In genomic region chr5:158384535-158385421, GRCh38 we compare ENCODE assay signal across 9 cellular contexts.
DNase-seq lines count a peak whose midpoint lies in the region; ATAC-seq, FAIRE-seq and TF ChIP-seq lines count a peak whose summit lies in the region.
"Had no signal": no experiment of that assay in that cellular context is flagged by ENCODE, and none has a peak within 500 bp of the region (broad histone marks: within the 10 kb centered on the region; RNA-seq: fewer than 3 reads in every experiment).

No MANE protein-coding gene starts in this region.

- in situ Hi-C loops in GM12878 (cut with MboI) = no loop called here

- no peak overlapping the region for H3K4me2 ChIP-seq in GM12878 (ENCODE audit: control insufficient read depth, insufficient read depth)

- SMC1A ChIA-PET in GM12878 (lab: Charles Lee; ENCODE audit: uncharacterized antibody, unreplicated experiment) = no interaction called here

- no peak for FAIRE-seq in GM12878 (lab: Jason Lieb, UNC)

- DNase-seq in BJ (ENCODE audit: low read depth) = peak; percentile 83
- DNase-seq in HS-5 (ENCODE audit: low read depth) = peak; percentile 99
- no peak for DNase-seq in GM12878 (ENCODE audit: low read depth, low spot score)
- peak; percentile 82 for DNase-seq in myocyte (ENCODE audit: low read depth)
- no peak for DNase-seq in activated effector memory CD4-positive, alpha-beta T cell treated with Interleukin-2 at 50 U/mL for 16 hours
- DNase-seq in vagina (ENCODE audit: extremely low spot score in 2 of 2) = no peak
- DNase-seq: NCI-H82 had no signal

- H3K79me2 ChIP-seq in GM12878 (ENCODE audit: control insufficient read depth, insufficient read depth, low read length) = no peaks in the 10 kb centered on the region

- no TSS peak for BruUV-seq in GM12878 (replicated peaks; lab: Mats Ljungman, UMichigan)

- no peak overlapping the region for H3K4me3 ChIP-seq in BJ (ENCODE audit: low read depth, low read length)
- no peak overlapping the region for H3K4me3 ChIP-seq in GM12878
- H3K4me3 ChIP-seq in vagina = no peak overlapping the region

- H3K9ac ChIP-seq in GM12878 (ENCODE audit: control insufficient read depth, insufficient read depth, low read length) = no peak overlapping the region

- H2AFZ ChIP-seq in GM12878 (ENCODE audit: control insufficient read depth, low read depth, low read length) = no peak overlapping the region

- H3K9me3 ChIP-seq in GM12878 (replicated peaks; ENCODE audit: control insufficient read depth, insufficient read depth, low read length) = peaks cover 5% of the 10 kb centered on the region; the same call in 1 of the 3 replicates
- H3K9me3 ChIP-seq in vagina = no peaks in the 10 kb centered on the region

- TF ChIP-seq CTCF in BJ (IDR thresholded peaks at IDR 0.05; ENCODE audit: insufficient read depth, low read depth, low read length) = no peak
- TF ChIP-seq CTCF in GM12878 (IDR thresholded peaks at IDR 0.05 in 2 of 3, conservative IDR thresholded peaks at IDR 0.05 in 1 of 3; ENCODE audit: control insufficient read depth in 2 of 3, extremely low read depth in 1 of 3, insufficient read depth in 1 of 3, low read depth in 3 of 3, low read length in 3 of 3) = no peak
- no peak for TF ChIP-seq CTCF in vagina (IDR thresholded peaks at IDR 0.05)

- TF ChIP-seq POLR2A in GM12878 (IDR thresholded peaks at IDR 0.05; ENCODE audit: low read depth, low read length) (no peak), vagina (IDR thresholded peaks at IDR 0.05) (no peak)

- H3K27me3 ChIP-seq in BJ (ENCODE audit: control insufficient read depth, insufficient read depth, low read length) (no peaks in the 10 kb centered on the region), GM12878 (replicated peaks in 1 of 2; ENCODE audit: control insufficient read depth in 2 of 2, insufficient read depth in 2 of 2, low read length in 1 of 2) (no peaks in the 10 kb centered on the region), vagina (no peaks in the 10 kb centered on the region)

- no peak for TF ChIP-seq RAD21 in GM12878 (IDR thresholded peaks at IDR 0.05; ENCODE audit: insufficient read depth, low read depth, low read length)

- intact Hi-C loops in GM12878 (cut with micrococcal nuclease; ENCODE audit: unreplicated experiment) = no loop called here
- intact Hi-C loops in vagina (cut with DNase I) = no loop called here

- CTCF ChIA-PET in BJ (lab: Yijun Ruan, JAX) = interaction anchor here (0.6 to 0.9 kb wide), 2 partner anchors 11 to 648 kb away, joined by 3 read pairs; no protein-coding TSS in a partner anchor
- CTCF ChIA-PET in GM12878 (lab: Yijun Ruan, JAX) = no interaction called here

- RAD21 ChIA-PET in GM12878 (lab: Charles Lee; ENCODE audit: unreplicated experiment) = no interaction called here

- no peaks in the 10 kb centered on the region for H4K20me1 ChIP-seq in GM12878 (ENCODE audit: control insufficient read depth, insufficient read depth)

- H3K36me3 ChIP-seq in BJ (ENCODE audit: control insufficient read depth, insufficient read depth, low read length) (no peaks in the 10 kb centered on the region), GM12878 (ENCODE audit: control insufficient read depth in 2 of 2, insufficient read depth in 2 of 2, low read length in 1 of 2) (no peaks in the 10 kb centered on the region), vagina (no peaks in the 10 kb centered on the region)

- WGBS in GM12878 (ENCODE audit: insufficient coverage, insufficient replicate concordance, low lambda C conversion rate, missing lambda C conversion rate) = 0% methylated on average over 1 of the region's 1 CpG

- no peak for TF ChIP-seq EP300 in GM12878 (IDR thresholded peaks at IDR 0.05; ENCODE audit: borderline replicate concordance in 1 of 2, control insufficient read depth in 1 of 2, low read depth in 2 of 2, low read length in 2 of 2)

- H3K4me1 ChIP-seq in GM12878 (ENCODE audit: control insufficient read depth, insufficient read depth, low read length) (no peaks in the 10 kb centered on the region; the same call in 1 of the 2 replicates), vagina (peaks cover 19% of the 10 kb centered on the region)

- POLR2A ChIA-PET in BJ (lab: Charles Lee) = interaction anchor here (0.6 kb wide), 3 partner anchors 13 to 1985 kb away, joined by 3 to 4 read pairs (median 3); partner anchors contain the start of gene C1QTNF2
- POLR2A ChIA-PET in GM12878 (lab: Charles Lee) = no interaction called here

- H3K27ac ChIP-seq in GM12878 (ENCODE audit: control insufficient read depth, insufficient read depth) = no peak overlapping the region
- H3K27ac ChIP-seq in vagina = no peak overlapping the region

- no peak for ATAC-seq in GM12878
- ATAC-seq in HG03342 (IDR thresholded peaks at IDR 0.05; ENCODE audit: unreplicated experiment) = no peak
- ATAC-seq in GM21515 (IDR thresholded peaks at IDR 0.05; ENCODE audit: unreplicated experiment) = no peak

TF ChIP-seq in GM12878, 131 proteins besides CTCF, POLR2A, EP300 and RAD21:
- TF ChIP-seq JUNB (IDR thresholded peaks at IDR 0.05) = 0 out of 2 replicates have a peak, but pooled peaks have one; percentile 22
- no peak for TF ChIP-seq BACH1 (IDR thresholded peaks at IDR 0.05; ENCODE audit: borderline replicate concordance)

Comparison
In these comparisons a context has a peak if more than half of its experiments do, and no peak if none do; other contexts are left out.
1. DNase-seq: peak in BJ (single experiment), HS-5 (single experiment) and myocyte (single experiment); none in GM12878 (single experiment), activated effector memory CD4-positive, alpha-beta T cell treated with Interleukin-2 at 50 U/mL for 16 hours (single experiment) and vagina (0 of 2).